ENCODE assay signal across 21 cellular contexts in genomic region chr19:5914946-5915781, GRCh38. TPM values are rescaled to one million over a fixed set of nuclear protein-coding genes. Genes with fewer than 3 reads are reported as not detected.
DNase-seq lines count a peak whose midpoint lies in the region; ATAC-seq, FAIRE-seq and TF ChIP-seq lines count a peak whose summit lies in the region.
"Had no signal": no experiment of that assay in that cellular context is flagged by ENCODE, and none has a peak within 500 bp of the region (broad histone marks: within the 10 kb centered on the region; RNA-seq: fewer than 3 reads in every experiment).

No MANE protein-coding gene starts in this region.

- H3K9me2 ChIP-seq in hepatocyte (replicated peaks; ENCODE audit: insufficient read depth): no peaks in the 10 kb centered on the region

- TF ChIP-seq CTCF in AG04450 (IDR thresholded peaks at IDR 0.05; ENCODE audit: low read depth, low read length) (no peak), GM12878 (IDR thresholded peaks at IDR 0.05 in 2 of 3, conservative IDR thresholded peaks at IDR 0.05 in 1 of 3; ENCODE audit: control insufficient read depth in 2 of 3, extremely low read depth in 1 of 3, insufficient read depth in 1 of 3, low read depth in 3 of 3, low read length in 3 of 3) (no peak), hepatocyte (IDR thresholded peaks at IDR 0.05; ENCODE audit: poor library complexity) (no peak)

- H3K79me2 ChIP-seq in GM12878 (ENCODE audit: control insufficient read depth, insufficient read depth, low read length) (no peaks in the 10 kb centered on the region), hepatocyte (no peaks in the 10 kb centered on the region), trophoblast cell (ENCODE audit: control insufficient read depth, insufficient read depth, low read length, poor library complexity) (peaks cover 8% of the 10 kb centered on the region)

- no peak overlapping the region for H3K9ac ChIP-seq in GM12878 (ENCODE audit: control insufficient read depth, insufficient read depth, low read length)
- H3K9ac ChIP-seq in trophoblast cell (ENCODE audit: low read length): no peak overlapping the region

- H3K4me1 ChIP-seq in GM12878 (ENCODE audit: control insufficient read depth, insufficient read depth, low read length) (no peaks in the 10 kb centered on the region), hepatocyte (ENCODE audit: insufficient read depth) (peaks cover 30% of the 10 kb centered on the region), trophoblast cell (ENCODE audit: control insufficient read depth in 1 of 2, insufficient read depth in 2 of 2, low read length in 2 of 2) (peaks cover 32 to 41% of the 10 kb centered on the region in 2 experiments)

- no peak overlapping the region for H3K23ac ChIP-seq in trophoblast cell (ENCODE audit: low read length)

- intact Hi-C loops in GM12878 (cut with micrococcal nuclease; ENCODE audit: unreplicated experiment): no loop called here
- intact Hi-C loops in activated T-helper 1 cell treated with anti-CD3 and anti-CD28 coated beads, Interleukin-12 subunit alpha, Interleukin-12 subunit beta, Interleukin-2, Interleukin-4 antibody, amounts not matched to agents 30 ng/mL and 10 ng/mL and 1 ng/mL, durations not matched to agents 14 hours and 24 hours and 36 hours (cut with micrococcal nuclease): no loop called here

- H2AFZ ChIP-seq in GM12878 (ENCODE audit: control insufficient read depth, low read depth, low read length): no peak overlapping the region
- H2AFZ ChIP-seq in hepatocyte: no peak overlapping the region
- peak overlapping the region; percentile 56 for H2AFZ ChIP-seq in trophoblast cell (ENCODE audit: insufficient read depth, low read length, poor library complexity)

- in situ Hi-C loops in GM12878 (cut with MboI): no loop called here

- H3K36me3 Mint-ChIP-seq in activated T-cell treated with anti-CD3 and anti-CD28 coated beads, Interleukin-2, amount 50 U/mL, for 4 hours (ENCODE audit: insufficient read depth): peaks cover 6% of the 10 kb centered on the region
- H3K36me3 Mint-ChIP-seq in activated T-helper 1 cell treated with anti-CD3 and anti-CD28 coated beads, Interleukin-12 subunit alpha, Interleukin-12 subunit beta, Interleukin-2, Interleukin-4 antibody, amounts not matched to agents 30 ng/mL and 10 ng/mL and 1 ng/mL, durations not matched to agents 14 hours and 24 hours and 36 hours (ENCODE audit: low read depth): peaks cover 10% of the 10 kb centered on the region

- no peaks in the 10 kb centered on the region for H3K4me1 Mint-ChIP-seq in activated T-cell treated with anti-CD3 and anti-CD28 coated beads, Interleukin-2, amount 50 U/mL, for 4 hours (ENCODE audit: low read depth)
- H3K4me1 Mint-ChIP-seq in activated T-helper 1 cell treated with anti-CD3 and anti-CD28 coated beads, Interleukin-12 subunit alpha, Interleukin-12 subunit beta, Interleukin-2, Interleukin-4 antibody, amounts not matched to agents 30 ng/mL and 10 ng/mL and 1 ng/mL, durations not matched to agents 14 hours and 24 hours and 36 hours (ENCODE audit: low read depth): no peaks in the 10 kb centered on the region
- H3K4me1 Mint-ChIP-seq: activated CD4-positive, alpha-beta memory T cell treated with anti-CD3 and anti-CD28 coated beads, Interleukin-2, amount 10 ng/mL, durations not matched to agents 7 days and 5 days; activated T-helper 17 cell treated with anti-CD3 and anti-CD28 coated beads, Interleukin-2, amount 50 U/mL, for 72 hours; CD4-positive, CD25-positive, alpha-beta regulatory T cell had no signal

- DNase-seq in AG04450 (ENCODE audit: low read depth, low spot score): no peak
- no peak for DNase-seq in GM12878 (ENCODE audit: low read depth, low spot score)
- DNase-seq in hepatocyte (ENCODE audit: low spot score): peak; percentile 79
- DNase-seq in trophoblast cell: peak; percentile 75 to 84
- no peak for DNase-seq in stimulated activated CD4-positive, alpha-beta T cell treated with anti-CD3 and anti-CD28 coated beads, Interleukin-4, amount 100 ng/mL, for 1 hour
- no peak for DNase-seq in NCI-H2196 (lab: John Stamatoyannopoulos, UW; ENCODE audit: unreplicated experiment)
- DNase-seq in activated T-cell treated with anti-CD3 and anti-CD28 coated beads, Interleukin-2, amount 50 U/mL, for 4 hours: no peak
- no peak for DNase-seq in activated T-helper 1 cell treated with anti-CD3 and anti-CD28 coated beads, Interleukin-12 subunit alpha, Interleukin-12 subunit beta, Interleukin-2, Interleukin-4 antibody, amounts not matched to agents 30 ng/mL and 10 ng/mL and 1 ng/mL, durations not matched to agents 14 hours and 24 hours and 36 hours (ENCODE audit: low spot score)
- DNase-seq: activated CD4-positive, alpha-beta memory T cell treated with anti-CD3 and anti-CD28 coated beads, Interleukin-2, amount 10 ng/mL, durations not matched to agents 7 days and 5 days; amniotic stem cell; CD4-positive, CD25-positive, alpha-beta regulatory T cell; head of caudate nucleus; Karpas-422; NCI-H1436; nephron progenitor cell; stimulated activated naive CD4-positive, alpha-beta T cell treated with Interleukin-2 at 50 U/mL for 16 hours had no signal

- SMC1A ChIA-PET in GM12878 (lab: Charles Lee; ENCODE audit: uncharacterized antibody, unreplicated experiment): no interaction called here

- no peak for FAIRE-seq in GM12878 (lab: Jason Lieb, UNC)
- FAIRE-seq: A204.1, colon had no signal

- H3K27me3 ChIP-seq in AG04450 (ENCODE audit: control insufficient read depth, insufficient read depth, low read length) (no peaks in the 10 kb centered on the region), GM12878 (replicated peaks in 1 of 2; ENCODE audit: control insufficient read depth in 2 of 2, insufficient read depth in 2 of 2, low read length in 1 of 2) (no peaks in the 10 kb centered on the region), hepatocyte (no peaks in the 10 kb centered on the region), trophoblast cell (ENCODE audit: insufficient read depth, low read length) (no peaks in the 10 kb centered on the region)

- TF ChIP-seq RAD21 in GM12878 (IDR thresholded peaks at IDR 0.05; ENCODE audit: insufficient read depth, low read depth, low read length): no peak

- TF ChIP-seq EP300 in GM12878 (IDR thresholded peaks at IDR 0.05; ENCODE audit: borderline replicate concordance in 1 of 2, control insufficient read depth in 1 of 2, low read depth in 2 of 2, low read length in 2 of 2): no peak

- peak overlapping the region; percentile 96 for H3K14ac ChIP-seq in trophoblast cell (ENCODE audit: low read length)

- H3K4me3 ChIP-seq in AG04450 (ENCODE audit: low read depth, low read length): no peak overlapping the region
- no peak overlapping the region for H3K4me3 ChIP-seq in GM12878
- H3K4me3 ChIP-seq in hepatocyte: no peak overlapping the region
- no peak overlapping the region for H3K4me3 ChIP-seq in trophoblast cell (ENCODE audit: low read depth, low read length)

- H4K20me1 ChIP-seq in GM12878 (ENCODE audit: control insufficient read depth, insufficient read depth): no peaks in the 10 kb centered on the region
- no peaks in the 10 kb centered on the region for H4K20me1 ChIP-seq in hepatocyte (ENCODE audit: insufficient read depth, poor library complexity, severe bottlenecking)

- no peaks in the 10 kb centered on the region for H3K9me3 Mint-ChIP-seq in activated T-cell treated with anti-CD3 and anti-CD28 coated beads, Interleukin-2, amount 50 U/mL, for 4 hours
- H3K9me3 Mint-ChIP-seq in activated T-helper 1 cell treated with anti-CD3 and anti-CD28 coated beads, Interleukin-12 subunit alpha, Interleukin-12 subunit beta, Interleukin-2, Interleukin-4 antibody, amounts not matched to agents 30 ng/mL and 10 ng/mL and 1 ng/mL, durations not matched to agents 14 hours and 24 hours and 36 hours: no peaks in the 10 kb centered on the region
- H3K9me3 Mint-ChIP-seq: activated CD4-positive, alpha-beta memory T cell treated with anti-CD3 and anti-CD28 coated beads, Interleukin-2, amount 10 ng/mL, durations not matched to agents 7 days and 5 days; activated T-helper 17 cell treated with anti-CD3 and anti-CD28 coated beads, Interleukin-2, amount 50 U/mL, for 72 hours; CD4-positive, CD25-positive, alpha-beta regulatory T cell; nephron progenitor cell had no signal

- no peak for ATAC-seq in GM12878
- ATAC-seq in activated T-cell treated with anti-CD3 and anti-CD28 coated beads, Interleukin-2, amount 50 U/mL, for 4 hours: no peak
- ATAC-seq: activated T-helper 17 cell treated with anti-CD3 and anti-CD28 coated beads, Interleukin-2, amount 50 U/mL, for 72 hours had no signal

- H3K79me1 ChIP-seq in trophoblast cell (ENCODE audit: low read length): peaks cover 28% of the 10 kb centered on the region

- BruUV-seq in GM12878 (replicated peaks; lab: Mats Ljungman, UMichigan): no TSS peak

- TF ChIP-seq POLR2A in GM12878 (IDR thresholded peaks at IDR 0.05; ENCODE audit: low read depth, low read length): peak; percentile 42; the same call in 1 of the 2 replicates

- RAD21 ChIA-PET in GM12878 (lab: Charles Lee; ENCODE audit: unreplicated experiment): no interaction called here

- H3K27ac ChIP-seq in AG04450 (ENCODE audit: low read depth, low read length): peak overlapping the region; percentile 2
- H3K27ac ChIP-seq in GM12878 (ENCODE audit: control insufficient read depth, insufficient read depth): no peak overlapping the region
- H3K27ac ChIP-seq in hepatocyte: peak overlapping the region; percentile 90
- H3K27ac ChIP-seq in trophoblast cell (ENCODE audit: low read depth, low read length): peak overlapping the region; percentile 74
- H3K27ac ChIP-seq: epithelial cell of prostate, HL-60 had no signal

- 97% methylated on average over 42 of the region's 42 CpGs for WGBS in GM12878 (ENCODE audit: insufficient coverage, insufficient replicate concordance, low lambda C conversion rate, missing lambda C conversion rate)
- 87% methylated on average over 30 of the region's 42 CpGs for WGBS in hepatocyte (ENCODE audit: low lambda C conversion rate, missing lambda C conversion rate)
- WGBS in trophoblast cell (ENCODE audit: extremely low coverage, insufficient coverage, insufficient read length): no CpG with 5 or more reads among the region's 42 CpGs

- CTCF ChIA-PET in AG04450 (lab: Charles Lee): no interaction called here
- CTCF ChIA-PET in GM12878 (lab: Yijun Ruan, JAX): no interaction called here

- H3K27me3 Mint-ChIP-seq in activated T-cell treated with anti-CD3 and anti-CD28 coated beads, Interleukin-2, amount 50 U/mL, for 4 hours (ENCODE audit: low read depth): no peaks in the 10 kb centered on the region
- H3K27me3 Mint-ChIP-seq in activated T-helper 1 cell treated with anti-CD3 and anti-CD28 coated beads, Interleukin-12 subunit alpha, Interleukin-12 subunit beta, Interleukin-2, Interleukin-4 antibody, amounts not matched to agents 30 ng/mL and 10 ng/mL and 1 ng/mL, durations not matched to agents 14 hours and 24 hours and 36 hours (ENCODE audit: insufficient read depth): no peaks in the 10 kb centered on the region
- H3K27me3 Mint-ChIP-seq: activated CD4-positive, alpha-beta memory T cell treated with anti-CD3 and anti-CD28 coated beads, Interleukin-2, amount 10 ng/mL, durations not matched to agents 7 days and 5 days; activated T-helper 17 cell treated with anti-CD3 and anti-CD28 coated beads, Interleukin-2, amount 50 U/mL, for 72 hours; CD4-positive, CD25-positive, alpha-beta regulatory T cell had no signal

- H3K27ac Mint-ChIP-seq in activated T-helper 1 cell treated with anti-CD3 and anti-CD28 coated beads, Interleukin-12 subunit alpha, Interleukin-12 subunit beta, Interleukin-2, Interleukin-4 antibody, amounts not matched to agents 30 ng/mL and 10 ng/mL and 1 ng/mL, durations not matched to agents 14 hours and 24 hours and 36 hours: no peak overlapping the region
- H3K27ac Mint-ChIP-seq: activated CD4-positive, alpha-beta memory T cell treated with anti-CD3 and anti-CD28 coated beads, Interleukin-2, amount 10 ng/mL, durations not matched to agents 7 days and 5 days; activated T-helper 17 cell treated with anti-CD3 and anti-CD28 coated beads, Interleukin-2, amount 50 U/mL, for 72 hours; CD4-positive, CD25-positive, alpha-beta regulatory T cell; nephron progenitor cell had no signal

- H2BK120ac ChIP-seq in trophoblast cell (ENCODE audit: insufficient read depth, low read length, poor library complexity): peak overlapping the region; percentile 88

- peak overlapping the region; percentile 98 for H3K18ac ChIP-seq in trophoblast cell (ENCODE audit: low read length)

- H3K9me3 ChIP-seq in AG04450 (ENCODE audit: control insufficient read depth, insufficient read depth, low read length) (no peaks in the 10 kb centered on the region; the same call in 1 of the 2 replicates), GM12878 (replicated peaks; ENCODE audit: control insufficient read depth, insufficient read depth, low read length) (no peaks in the 10 kb centered on the region), hepatocyte (ENCODE audit: low read depth) (no peaks in the 10 kb centered on the region), trophoblast cell (ENCODE audit: insufficient read depth, low read depth, low read length) (no peaks in the 10 kb centered on the region)

- peak overlapping the region; percentile 98 for H2AK5ac ChIP-seq in trophoblast cell (ENCODE audit: low read length)

- H3K4me3 Mint-ChIP-seq in activated T-cell treated with anti-CD3 and anti-CD28 coated beads, Interleukin-2, amount 50 U/mL, for 4 hours: no peak overlapping the region
- no peak overlapping the region for H3K4me3 Mint-ChIP-seq in activated T-helper 1 cell treated with anti-CD3 and anti-CD28 coated beads, Interleukin-12 subunit alpha, Interleukin-12 subunit beta, Interleukin-2, Interleukin-4 antibody, amounts not matched to agents 30 ng/mL and 10 ng/mL and 1 ng/mL, durations not matched to agents 14 hours and 24 hours and 36 hours
- H3K4me3 Mint-ChIP-seq: activated CD4-positive, alpha-beta memory T cell treated with anti-CD3 and anti-CD28 coated beads, Interleukin-2, amount 10 ng/mL, durations not matched to agents 7 days and 5 days; activated T-helper 17 cell treated with anti-CD3 and anti-CD28 coated beads, Interleukin-2, amount 50 U/mL, for 72 hours; CD4-positive, CD25-positive, alpha-beta regulatory T cell; nephron progenitor cell had no signal

- H3K4me2 ChIP-seq in GM12878 (ENCODE audit: control insufficient read depth, insufficient read depth): no peak overlapping the region
- H3K4me2 ChIP-seq in hepatocyte: peak overlapping the region; percentile 73
- H3K4me2 ChIP-seq in trophoblast cell (ENCODE audit: low read length): peak overlapping the region; percentile 46

- peak overlapping the region; percentile 90 for H4K91ac ChIP-seq in trophoblast cell (ENCODE audit: low read depth, low read length)

- H3K4ac ChIP-seq in trophoblast cell (ENCODE audit: low read depth, low read length): peak overlapping the region; percentile 67

- peak overlapping the region; percentile 70 for H4K12ac ChIP-seq in trophoblast cell (ENCODE audit: low read depth, low read length)

- peak overlapping the region; percentile 91 for H2BK5ac ChIP-seq in trophoblast cell (ENCODE audit: low read depth, low read length, poor library complexity)

- POLR2A ChIA-PET in AG04450 (lab: Yijun Ruan, JAX): no interaction called here
- POLR2A ChIA-PET in GM12878 (lab: Charles Lee): no interaction called here

- H2BK12ac ChIP-seq in trophoblast cell (ENCODE audit: low read length): peak overlapping the region; percentile 92

- peak overlapping the region; percentile 85 for H4K8ac ChIP-seq in trophoblast cell (ENCODE audit: low read depth, low read length)

- H3K36me3 ChIP-seq in GM12878 (ENCODE audit: control insufficient read depth in 2 of 2, insufficient read depth in 2 of 2, low read length in 1 of 2) (peaks cover 3 to 27% of the 10 kb centered on the region in 2 experiments; a peak in 3 of 4 replicates), hepatocyte (replicated peaks; ENCODE audit: insufficient read depth, low read depth) (no peaks in the 10 kb centered on the region), trophoblast cell (ENCODE audit: control insufficient read depth in 1 of 2, insufficient read depth in 2 of 2, low read length in 2 of 2) (peaks cover 50 to 51% of the 10 kb centered on the region in 2 experiments)

RNA-seq across cellular contexts. Expression of gene CAPS, which starts 1.1 kb away (rescaled TPM):
- polyA plus RNA-seq in AG04450 (2011; rRNA removed): 2.7 and 2.8 TPM in 2 replicates
- 0.83 and 1.2 TPM in 2 replicates for polyA minus RNA-seq in AG04450 (2011; rRNA and poly(A)+ RNA removed)
- total RNA-seq in GM12878 (2013; cell fraction: nucleolus; rRNA removed): 2.8 and 4.9 TPM in 2 replicates
- 4.9 and 6.0 TPM in 2 replicates for total RNA-seq in GM12878 (2014; rRNA removed)
- total RNA-seq in GM12878 (2014; rRNA removed; fragmentation: Illumina TruSeq; extraction: Trizol): 1.8 and 2.4 TPM in 2 replicates
- 3.9 and 5.5 TPM in 2 replicates for total RNA-seq in GM12878 (2021)
- 1.8 TPM for polyA plus RNA-seq in GM12878 (2011; ENCODE audit: low read depth)
- polyA plus RNA-seq in GM12878 (2011; rRNA removed): 1.4 and 1.8 TPM in 2 replicates
- 3.5 and 4.9 TPM in 2 replicates for polyA plus RNA-seq in GM12878 (2011; cell fraction: cytosol; rRNA removed)
- 8.3 and 10.2 TPM in 2 replicates for polyA plus RNA-seq in GM12878 (2011; cell fraction: nucleus; rRNA removed)
- polyA plus RNA-seq in GM12878 (2012): 3.4 and 7.0 TPM in 2 replicates
- polyA plus RNA-seq in GM12878 (2014; fragmentation: Illumina TruSeq; extraction: Trizol): 1.1 and 1.7 TPM in 2 replicates
- under 1 TPM; 0.09 to 0.10 TPM for polyA plus RNA-seq in GM12878 (2014; fragmentation: Nextera tagmentation; extraction: Ambion mirVana)
- 6.9 and 8.3 TPM in 2 replicates for polyA plus RNA-seq in GM12878 (2014; rRNA removed)
- 1 to 10 TPM; 5.1 to 6.3 TPM for polyA plus RNA-seq in GM12878 (2016; fragmentation: Nextera tagmentation; extraction: Ambion mirVana)
- 0.29 and 1.6 TPM in 2 replicates for polyA minus RNA-seq in GM12878 (2011; rRNA and poly(A)+ RNA removed)
- 0.31 TPM in 1 of 2 replicates, not detected in the other for polyA minus RNA-seq in GM12878 (2011; cell fraction: cytosol; rRNA and poly(A)+ RNA removed)
- polyA minus RNA-seq in GM12878 (2011; cell fraction: nucleus; rRNA and poly(A)+ RNA removed): 1.6 and 2.0 TPM in 2 replicates
- total RNA-seq in hepatocyte: 7.5 and 15.5 TPM in 2 replicates
- polyA plus RNA-seq in hepatocyte: 17.8 and 23.1 TPM in 2 replicates
- polyA plus RNA-seq in trophoblast cell (2013): 3.7 and 3.8 TPM in 2 replicates
- 1 to 10 TPM; 1.6 to 3.7 (median 2.7) TPM for total RNA-seq in activated T-cell treated with anti-CD3 and anti-CD28 coated beads, Interleukin-2, amount 50 U/mL, for 4 hours
- total RNA-seq in activated T-helper 1 cell treated with anti-CD3 and anti-CD28 coated beads, Interleukin-12 subunit alpha, Interleukin-12 subunit beta, Interleukin-2, Interleukin-4 antibody, amounts not matched to agents 30 ng/mL and 10 ng/mL and 1 ng/mL, durations not matched to agents 14 hours and 24 hours and 36 hours: 3.4 and 3.6 TPM in 2 replicates

RNA-seq across cellular contexts. Expression of gene VMAC, which starts 10.5 kb away (rescaled TPM):
- 2.5 and 2.6 TPM in 2 replicates for polyA plus RNA-seq in AG04450 (2011; rRNA removed)
- polyA minus RNA-seq in AG04450 (2011; rRNA and poly(A)+ RNA removed): 2.1 TPM in 2 replicates
- 10.6 and 12.7 TPM in 2 replicates for total RNA-seq in GM12878 (2013; cell fraction: nucleolus; rRNA removed)
- total RNA-seq in GM12878 (2014; rRNA removed): 5.8 and 6.5 TPM in 2 replicates
- total RNA-seq in GM12878 (2014; rRNA removed; fragmentation: Illumina TruSeq; extraction: Trizol): 2.8 and 2.9 TPM in 2 replicates
- 3.2 and 3.7 TPM in 2 replicates for total RNA-seq in GM12878 (2021)
- polyA plus RNA-seq in GM12878 (2011; ENCODE audit: low read depth): 1.4 TPM
- 1.3 and 1.4 TPM in 2 replicates for polyA plus RNA-seq in GM12878 (2011; rRNA removed)
- 2.6 and 3.9 TPM in 2 replicates for polyA plus RNA-seq in GM12878 (2011; cell fraction: cytosol; rRNA removed)
- 5.1 and 6.5 TPM in 2 replicates for polyA plus RNA-seq in GM12878 (2011; cell fraction: nucleus; rRNA removed)
- 2.6 and 3.0 TPM in 2 replicates for polyA plus RNA-seq in GM12878 (2012)
- polyA plus RNA-seq in GM12878 (2014; fragmentation: Illumina TruSeq; extraction: Trizol): 1.1 and 2.0 TPM in 2 replicates
- under 1 TPM; 0.18 to 0.27 TPM for polyA plus RNA-seq in GM12878 (2014; fragmentation: Nextera tagmentation; extraction: Ambion mirVana)
- polyA plus RNA-seq in GM12878 (2014; rRNA removed): 6.8 and 7.3 TPM in 2 replicates
- 1 to 10 TPM; 1.5 to 1.6 TPM for polyA plus RNA-seq in GM12878 (2016; fragmentation: Nextera tagmentation; extraction: Ambion mirVana)
- polyA minus RNA-seq in GM12878 (2011; rRNA and poly(A)+ RNA removed): 0.59 and 1.3 TPM in 2 replicates
- 1.0 and 1.1 TPM in 2 replicates for polyA minus RNA-seq in GM12878 (2011; cell fraction: cytosol; rRNA and poly(A)+ RNA removed)
- polyA minus RNA-seq in GM12878 (2011; cell fraction: nucleus; rRNA and poly(A)+ RNA removed): 1.2 and 2.2 TPM in 2 replicates
- 4.3 and 5.9 TPM in 2 replicates for total RNA-seq in hepatocyte
- polyA plus RNA-seq in hepatocyte: 3.1 and 4.5 TPM in 2 replicates
- polyA plus RNA-seq in trophoblast cell (2013): 3.1 and 3.2 TPM in 2 replicates
- 1 to 10 TPM; 1.3 to 1.8 (median 1.7) TPM for total RNA-seq in activated T-cell treated with anti-CD3 and anti-CD28 coated beads, Interleukin-2, amount 50 U/mL, for 4 hours
- total RNA-seq in activated T-helper 1 cell treated with anti-CD3 and anti-CD28 coated beads, Interleukin-12 subunit alpha, Interleukin-12 subunit beta, Interleukin-2, Interleukin-4 antibody, amounts not matched to agents 30 ng/mL and 10 ng/mL and 1 ng/mL, durations not matched to agents 14 hours and 24 hours and 36 hours: 3.5 and 4.2 TPM in 2 replicates

RNA-seq across cellular contexts. Expression of gene NDUFA11, which starts 11.6 kb away (rescaled TPM):
- polyA plus RNA-seq in AG04450 (2011; rRNA removed) (168 and 272 TPM in 2 replicates), GM12878 (2011; rRNA removed) (24.8 and 108 TPM in 2 replicates), GM12878 (2014; fragmentation: Illumina TruSeq; extraction: Trizol) (24.2 and 170 TPM in 2 replicates), GM12878 (2014; fragmentation: Nextera tagmentation; extraction: Ambion mirVana) (100 to 1,000 TPM; 239 to 270 TPM), GM12878 (2014; rRNA removed) (343 and 398 TPM in 2 replicates), GM12878 (2016; fragmentation: Nextera tagmentation; extraction: Ambion mirVana) (100 to 1,000 TPM; 596 to 600 TPM), hepatocyte (437 and 441 TPM in 2 replicates)
- 14.4 and 26.5 TPM in 2 replicates for polyA minus RNA-seq in AG04450 (2011; rRNA and poly(A)+ RNA removed)
- 35.6 and 42.7 TPM in 2 replicates for total RNA-seq in GM12878 (2013; cell fraction: nucleolus; rRNA removed)
- total RNA-seq in GM12878 (2014; rRNA removed) (326 and 388 TPM in 2 replicates), GM12878 (2014; rRNA removed; fragmentation: Illumina TruSeq; extraction: Trizol) (164 and 181 TPM in 2 replicates), GM12878 (2021) (306 and 309 TPM in 2 replicates), hepatocyte (158 and 171 TPM in 2 replicates)
- polyA plus RNA-seq in GM12878 (2011; ENCODE audit: low read depth): 166 TPM
- polyA plus RNA-seq in GM12878 (2011; cell fraction: cytosol; rRNA removed): 447 and 630 TPM in 2 replicates
- 193 and 244 TPM in 2 replicates for polyA plus RNA-seq in GM12878 (2011; cell fraction: nucleus; rRNA removed)
- polyA plus RNA-seq in GM12878 (2012): 189 and 285 TPM in 2 replicates
- 22.4 and 50.2 TPM in 2 replicates for polyA minus RNA-seq in GM12878 (2011; rRNA and poly(A)+ RNA removed)
- polyA minus RNA-seq in GM12878 (2011; cell fraction: cytosol; rRNA and poly(A)+ RNA removed): 18.2 and 24.5 TPM in 2 replicates
- 7.6 and 15.5 TPM in 2 replicates for polyA minus RNA-seq in GM12878 (2011; cell fraction: nucleus; rRNA and poly(A)+ RNA removed)
- 291 and 293 TPM in 2 replicates for polyA plus RNA-seq in trophoblast cell (2013)
- 100 to 1,000 TPM; 282 to 293 (median 292) TPM for total RNA-seq in activated T-cell treated with anti-CD3 and anti-CD28 coated beads, Interleukin-2, amount 50 U/mL, for 4 hours
- total RNA-seq in activated T-helper 1 cell treated with anti-CD3 and anti-CD28 coated beads, Interleukin-12 subunit alpha, Interleukin-12 subunit beta, Interleukin-2, Interleukin-4 antibody, amounts not matched to agents 30 ng/mL and 10 ng/mL and 1 ng/mL, durations not matched to agents 14 hours and 24 hours and 36 hours: 230 and 243 TPM in 2 replicates

RNA-seq across cellular contexts. Expression of gene FUT5, which starts 44.8 kb away (rescaled TPM):
- polyA plus RNA-seq in AG04450 (2011; rRNA removed) (not detected in 2 replicates), GM12878 (2011; rRNA removed) (not detected in 2 replicates), GM12878 (2014; fragmentation: Illumina TruSeq; extraction: Trizol) (not detected in 2 replicates), GM12878 (2014; fragmentation: Nextera tagmentation; extraction: Ambion mirVana) (not detected), GM12878 (2014; rRNA removed) (not detected in 2 replicates), GM12878 (2016; fragmentation: Nextera tagmentation; extraction: Ambion mirVana) (not detected), hepatocyte (not detected in 2 replicates)
- polyA minus RNA-seq in AG04450 (2011; rRNA and poly(A)+ RNA removed): not detected in 2 replicates
- 1.1 TPM in 2 replicates for total RNA-seq in GM12878 (2013; cell fraction: nucleolus; rRNA removed)
- total RNA-seq in GM12878 (2014; rRNA removed) (not detected in 2 replicates), GM12878 (2014; rRNA removed; fragmentation: Illumina TruSeq; extraction: Trizol) (not detected in 2 replicates), GM12878 (2021) (not detected in 2 replicates), hepatocyte (not detected in 2 replicates)
- not detected for polyA plus RNA-seq in GM12878 (2011; ENCODE audit: low read depth)
- polyA plus RNA-seq in GM12878 (2011; cell fraction: cytosol; rRNA removed): not detected in 2 replicates
- polyA plus RNA-seq in GM12878 (2011; cell fraction: nucleus; rRNA removed): not detected in 2 replicates
- 0.07 TPM in 1 of 2 replicates, not detected in the other for polyA plus RNA-seq in GM12878 (2012)
- not detected in 2 replicates for polyA minus RNA-seq in GM12878 (2011; rRNA and poly(A)+ RNA removed)
- polyA minus RNA-seq in GM12878 (2011; cell fraction: cytosol; rRNA and poly(A)+ RNA removed): not detected in 2 replicates
- polyA minus RNA-seq in GM12878 (2011; cell fraction: nucleus; rRNA and poly(A)+ RNA removed): 0.12 TPM in 1 of 2 replicates, not detected in the other
- polyA plus RNA-seq in trophoblast cell (2013): 0.04 TPM in 2 replicates
- not detected for total RNA-seq in activated T-cell treated with anti-CD3 and anti-CD28 coated beads, Interleukin-2, amount 50 U/mL, for 4 hours
- total RNA-seq in activated T-helper 1 cell treated with anti-CD3 and anti-CD28 coated beads, Interleukin-12 subunit alpha, Interleukin-12 subunit beta, Interleukin-2, Interleukin-4 antibody, amounts not matched to agents 30 ng/mL and 10 ng/mL and 1 ng/mL, durations not matched to agents 14 hours and 24 hours and 36 hours: not detected in 2 replicates

Comparison
In these comparisons a context has a peak if more than half of its experiments do, and no peak if none do; other contexts are left out.
1. DNase-seq: peak in hepatocyte (single experiment) and trophoblast cell (2 of 2); none in AG04450 (single experiment), GM12878 (single experiment), stimulated activated CD4-positive, alpha-beta T cell treated with anti-CD3 and anti-CD28 coated beads, Interleukin-4, amount 100 ng/mL, for 1 hour (single experiment), NCI-H2196 (single experiment), activated T-cell treated with anti-CD3 and anti-CD28 coated beads, Interleukin-2, amount 50 U/mL, for 4 hours (single experiment) and activated T-helper 1 cell treated with anti-CD3 and anti-CD28 coated beads, Interleukin-12 subunit alpha, Interleukin-12 subunit beta, Interleukin-2, Interleukin-4 antibody, amounts not matched to agents 30 ng/mL and 10 ng/mL and 1 ng/mL, durations not matched to agents 14 hours and 24 hours and 36 hours (single experiment).